2 cellular contexts compared by ENCODE assay signal in genomic region chr14:70804556-70805162, GRCh38.
A peak's percentile ranks its signal among the peaks of the same experiment; 100 is the strongest.
TF ChIP-seq lines count a peak whose summit lies in the region.

No MANE protein-coding gene starts in this region.

TF ChIP-seq in IMR-90, 13 proteins besides CTCF, POLR2A, EP300 and RAD21:
- TF ChIP-seq NFE2L2 (IDR thresholded peaks at IDR 0.05; ENCODE audit: low read depth, low read length) (no peak), FOS (IDR thresholded peaks at IDR 0.05; ENCODE audit: low read depth, low read length) (no peak), CHD1 (IDR thresholded peaks at IDR 0.05; ENCODE audit: low read depth, low read length) (no peak), RFX5 (IDR thresholded peaks at IDR 0.05; ENCODE audit: low read depth, low read length) (no peak), MAFK (IDR thresholded peaks at IDR 0.05; ENCODE audit: low read depth, low read length) (no peak), USF2 (IDR thresholded peaks at IDR 0.05; ENCODE audit: low read depth, low read length) (no peak), MAZ (IDR thresholded peaks at IDR 0.05; ENCODE audit: borderline replicate concordance, low read depth, low read length) (no peak), BHLHE40 (IDR thresholded peaks at IDR 0.05; ENCODE audit: low read depth, low read length) (no peak), SMC3 (IDR thresholded peaks at IDR 0.05; ENCODE audit: low read depth, low read length) (no peak), ELK1 (IDR thresholded peaks at IDR 0.05; ENCODE audit: borderline replicate concordance, low read depth, low read length) (no peak), MXI1 (IDR thresholded peaks at IDR 0.05; ENCODE audit: borderline replicate concordance, low read depth, low read length) (no peak), RCOR1 (IDR thresholded peaks at IDR 0.05; ENCODE audit: insufficient replicate concordance, low read length) (no peak), CEBPB (IDR thresholded peaks at IDR 0.05; ENCODE audit: low read depth, low read length) (no peak)

TF ChIP-seq in GM12878, 131 proteins besides CTCF, POLR2A, EP300 and RAD21:
- TF ChIP-seq WRNIP1 (IDR thresholded peaks at IDR 0.05; ENCODE audit: borderline replicate concordance, low read depth, low read length) (no peak), CHD4 (IDR thresholded peaks at IDR 0.05) (no peak), REST (IDR thresholded peaks at IDR 0.05; ENCODE audit: low read depth, low read length) (peak; percentile 79), CHD2 (IDR thresholded peaks at IDR 0.05; ENCODE audit: borderline replicate concordance, low read depth, low read length) (no peak), RELB (IDR thresholded peaks at IDR 0.05; ENCODE audit: low read depth) (no peak), RCOR1 (conservative IDR thresholded peaks at IDR 0.05; ENCODE audit: low read depth, low read length) (no peak), EZH2 (IDR thresholded peaks at IDR 0.05; ENCODE audit: borderline replicate concordance, control insufficient read depth, low read depth, low read length) (no peak), ATF7 (IDR thresholded peaks at IDR 0.05; ENCODE audit: low read depth) (no peak), HSF1 (IDR thresholded peaks at IDR 0.05; ENCODE audit: low read depth, low read length) (no peak), MXI1 (IDR thresholded peaks at IDR 0.05; ENCODE audit: low read depth, low read length) (peak; percentile 31; the same call in 1 of the 2 replicates), ZNF24 (IDR thresholded peaks at IDR 0.05) (no peak), PAX8 (IDR thresholded peaks at IDR 0.05) (no peak)
